ENCODE assay signal across 10 cellular contexts in genomic region chr22:37266581-37267127, GRCh38. TPM values are rescaled to one million over a fixed set of nuclear protein-coding genes. Genes with fewer than 3 reads are reported as not detected.
DNase-seq lines count a peak whose midpoint lies in the region; ATAC-seq and TF ChIP-seq lines count a peak whose summit lies in the region.
"Had no signal": no experiment of that assay in that cellular context is flagged by ENCODE, and none has a peak within 500 bp of the region (broad histone marks: within the 10 kb centered on the region; RNA-seq: fewer than 3 reads in every experiment).

No MANE protein-coding gene starts in this region.

- WGBS in neuronal stem cell (ENCODE audit: extremely low coverage in 2 of 2, insufficient read length in 2 of 2, insufficient replicate concordance in 1 of 2), 2 donors: no CpG with 5 or more reads among the region's 18 CpGs

- H3K27ac ChIP-seq in CD4-positive, CD25-positive, alpha-beta regulatory T cell (ENCODE audit: insufficient read depth, low read length, poor library complexity, severe bottlenecking): peak overlapping the region; percentile 65
- H3K27ac ChIP-seq in KOPT-K1 (ENCODE audit: low read depth, low read length, poor library complexity, severe bottlenecking) (peak overlapping the region; percentile 47), neuronal stem cell (replicated peaks; ENCODE audit: low read length) (no peak overlapping the region)

- H2BK12ac ChIP-seq in neuronal stem cell (ENCODE audit: low read length): no peak overlapping the region

- H3K79me1 ChIP-seq in neuronal stem cell (ENCODE audit: low read depth, low read length): no peaks in the 10 kb centered on the region

- H3K4me3 ChIP-seq in CD4-positive, CD25-positive, alpha-beta regulatory T cell (ENCODE audit: low read depth, low read length): peak overlapping the region; percentile 84
- peak overlapping the region; percentile 62 for H3K4me3 ChIP-seq in choroid plexus epithelial cell (ENCODE audit: low read depth, low read length)
- no peak overlapping the region for H3K4me3 ChIP-seq in neuronal stem cell (ENCODE audit: low read length in 2 of 2)
- H3K4me3 ChIP-seq in HAP-1: no peak overlapping the region

- no peak overlapping the region for H3K23ac ChIP-seq in neuronal stem cell (ENCODE audit: low read depth, low read length, poor library complexity)

- peak overlapping the region; percentile 45 to 94 (median 88) for H3K27ac Mint-ChIP-seq in CD4-positive, CD25-positive, alpha-beta regulatory T cell

- H3K4me1 ChIP-seq in CD4-positive, CD25-positive, alpha-beta regulatory T cell (ENCODE audit: control insufficient read depth, insufficient read depth, low read length, poor library complexity, severe bottlenecking): peaks cover 25% of the 10 kb centered on the region
- peaks cover 0 to 1% of the 10 kb centered on the region in 2 donors for H3K4me1 ChIP-seq in neuronal stem cell (ENCODE audit: control insufficient read depth in 2 of 2, insufficient read depth in 1 of 2, low read depth in 1 of 2, low read length in 2 of 2)
- no peaks in the 10 kb centered on the region for H3K4me1 ChIP-seq in HAP-1

- no peak overlapping the region for H4K91ac ChIP-seq in neuronal stem cell (ENCODE audit: low read depth, low read length, poor library complexity)

- H3K9me3 Mint-ChIP-seq in CD4-positive, CD25-positive, alpha-beta regulatory T cell: peaks cover 0 to 4% (median 0%) of the 10 kb centered on the region in 7 donors

- no peak overlapping the region for H2BK15ac ChIP-seq in neuronal stem cell (ENCODE audit: low read length)

- H3K9ac ChIP-seq in neuronal stem cell (ENCODE audit: low read depth, low read length, poor library complexity): no peak overlapping the region

- peak overlapping the region; percentile 70 to 98 (median 88) for H3K4me3 Mint-ChIP-seq in CD4-positive, CD25-positive, alpha-beta regulatory T cell

- TF ChIP-seq CTCF in choroid plexus epithelial cell (conservative IDR thresholded peaks at IDR 0.05; ENCODE audit: low read depth, low read length): no peak

- H3K36me3 ChIP-seq in CD4-positive, CD25-positive, alpha-beta regulatory T cell (ENCODE audit: control insufficient read depth, insufficient read depth, low read length): no peaks in the 10 kb centered on the region
- H3K36me3 ChIP-seq in KOPT-K1 (ENCODE audit: insufficient read depth, low read length) (no peaks in the 10 kb centered on the region), neuronal stem cell (replicated peaks in 1 of 2; ENCODE audit: control insufficient read depth in 2 of 2, insufficient read depth in 2 of 2, low read length in 2 of 2) (no peaks in the 10 kb centered on the region), HAP-1 (replicated peaks) (no peaks in the 10 kb centered on the region)

- H3K27me3 Mint-ChIP-seq in CD4-positive, CD25-positive, alpha-beta regulatory T cell: no peaks in the 10 kb centered on the region

- H3K9me3 ChIP-seq in CD4-positive, CD25-positive, alpha-beta regulatory T cell (ENCODE audit: control insufficient read depth in 2 of 2, low read length in 2 of 2): peaks cover 4 to 7% of the 10 kb centered on the region in 2 experiments
- H3K9me3 ChIP-seq in KOPT-K1 (ENCODE audit: insufficient read depth, low read length, poor library complexity, severe bottlenecking) (peaks cover 15% of the 10 kb centered on the region), neuronal stem cell (replicated peaks in 1 of 2; ENCODE audit: control insufficient read depth in 2 of 2, insufficient read depth in 1 of 2, low read depth in 1 of 2, low read length in 2 of 2) (peaks cover 8 to 10% of the 10 kb centered on the region in 2 donors), HAP-1 (no peaks in the 10 kb centered on the region; the same call in 1 of the 2 replicates)

- H3K4me1 Mint-ChIP-seq in CD4-positive, CD25-positive, alpha-beta regulatory T cell: peaks cover 9 to 37% (median 24%) of the 10 kb centered on the region in 4 donors

- peak overlapping the region; percentile 77 for H3K18ac ChIP-seq in neuronal stem cell (ENCODE audit: low read length)

- H2BK5ac ChIP-seq in neuronal stem cell (ENCODE audit: low read length): no peak overlapping the region

- no peak for DNase-seq in CD4-positive, CD25-positive, alpha-beta regulatory T cell
- DNase-seq in choroid plexus epithelial cell (ENCODE audit: low read depth) (no peak), neuronal stem cell (ENCODE audit: low spot score) (no peak), LoVo (ENCODE audit: low spot score) (no peak), HAP-1 (ENCODE audit: low spot score in 2 of 2) (no peak)
- DNase-seq in stimulated activated CD8-positive, alpha-beta memory T cell treated with anti-CD3 and anti-CD28 coated beads, Interleukin-4, amount 100 ng/mL, for 48 hours: no peak
- DNase-seq: GOT3, SHP77 treated with DMSO at 0.1 percent for 48 hours had no signal

- in situ Hi-C loops in HAP-1 (cut with MboI; ENCODE audit: low sequenced_read_pairs): no loop called here

- ATAC-seq in CD4-positive, CD25-positive, alpha-beta regulatory T cell (ENCODE audit: low read depth in 2 of 2): no peak
- no peak for ATAC-seq in HG03175 (IDR thresholded peaks at IDR 0.05; ENCODE audit: unreplicated experiment)

- H4K8ac ChIP-seq in neuronal stem cell (ENCODE audit: low read depth, low read length): no peak overlapping the region

- no peak overlapping the region for H3K4ac ChIP-seq in neuronal stem cell (ENCODE audit: low read length)

- no peaks in the 10 kb centered on the region for H3K36me3 Mint-ChIP-seq in CD4-positive, CD25-positive, alpha-beta regulatory T cell

- H3K14ac ChIP-seq in neuronal stem cell (ENCODE audit: low read length): no peak overlapping the region

- peak overlapping the region; percentile 72 for H2AFZ ChIP-seq in neuronal stem cell (ENCODE audit: low read length)

- H2BK120ac ChIP-seq in neuronal stem cell (ENCODE audit: low read depth, low read length): no peak overlapping the region

- H2AK5ac ChIP-seq in neuronal stem cell (ENCODE audit: low read depth, low read length): peak overlapping the region; percentile 23

- H3K4me2 ChIP-seq in neuronal stem cell (ENCODE audit: insufficient read depth, low read length, poor library complexity, severe bottlenecking): no peak overlapping the region

- no peaks in the 10 kb centered on the region for H3K27me3 ChIP-seq in CD4-positive, CD25-positive, alpha-beta regulatory T cell (ENCODE audit: control insufficient read depth, insufficient read depth, low read length)
- H3K27me3 ChIP-seq in neuronal stem cell (ENCODE audit: control insufficient read depth in 3 of 3, insufficient read depth in 3 of 3, low read depth in 1 of 3, low read length in 3 of 3): peaks cover 0 to 8% (median 0%) of the 10 kb centered on the region in 3 experiments
- 0 out of 2 replicates have a peak, but pooled peaks cover 6% of the 10 kb centered on the region for H3K27me3 ChIP-seq in HAP-1 (ENCODE audit: low read depth)

RNA-seq across cellular contexts. Expression of gene CYTH4, which starts 15.7 kb away (rescaled TPM):
- 153 TPM for total RNA-seq in CD4-positive, CD25-positive, alpha-beta regulatory T cell
- 10 to 100 TPM; 47.4 to 56.9 (median 48.9) TPM for polyA plus RNA-seq in CD4-positive, CD25-positive, alpha-beta regulatory T cell
- polyA plus RNA-seq in neuronal stem cell (2013, experiment 1 of 2): not detected
- polyA plus RNA-seq in neuronal stem cell (2013, experiment 2 of 2): not detected

RNA-seq across cellular contexts. Expression of gene RAC2, which starts 22.6 kb away (rescaled TPM):
- total RNA-seq in CD4-positive, CD25-positive, alpha-beta regulatory T cell: 537 TPM
- 1,000 to 10,000 TPM in 2 of 4 donors, 100 to 1,000 TPM in 2; 861 to 1,162 (median 988) TPM for polyA plus RNA-seq in CD4-positive, CD25-positive, alpha-beta regulatory T cell
- polyA plus RNA-seq in neuronal stem cell (2013, experiment 1 of 2): 1.2 TPM
- polyA plus RNA-seq in neuronal stem cell (2013, experiment 2 of 2): 1.1 TPM

RNA-seq across cellular contexts. Expression of gene SSTR3, which starts 54.4 kb away (rescaled TPM):
- total RNA-seq in CD4-positive, CD25-positive, alpha-beta regulatory T cell: 4.3 TPM
- polyA plus RNA-seq in CD4-positive, CD25-positive, alpha-beta regulatory T cell: 1 to 10 TPM; 2.5 to 4.4 (median 3.6) TPM
- polyA plus RNA-seq in neuronal stem cell (2013, experiment 1 of 2): 0.22 TPM
- polyA plus RNA-seq in neuronal stem cell (2013, experiment 2 of 2): 0.28 TPM

Comparison
In these comparisons a context has a peak if more than half of its experiments do, and no peak if none do; other contexts are left out.
1. H3K4me3 ChIP-seq: peak in CD4-positive, CD25-positive, alpha-beta regulatory T cell (single experiment) and choroid plexus epithelial cell (single experiment); none in neuronal stem cell (0 of 2) and HAP-1 (single experiment).